ENCODE assay signal across 28 cellular contexts in genomic region chr16:19188406-19188805, GRCh38. TPM values are rescaled to one million over a fixed set of nuclear protein-coding genes. Genes with fewer than 3 reads are reported as not detected.
"Had no signal": no experiment of that assay in that cellular context is flagged by ENCODE, and none has a peak within 500 bp of the region (broad histone marks: within the 10 kb centered on the region; RNA-seq: fewer than 3 reads in every experiment).

No MANE protein-coding gene starts in this region.

- H3K4me1 ChIP-seq: breast epithelium, colonic mucosa, foreskin keratinocyte, gastrocnemius medialis had no signal

- H3K27ac ChIP-seq: breast epithelium, cardiac muscle cell, colonic mucosa, foreskin keratinocyte, gastrocnemius medialis, heart right ventricle, WERI-Rb-1 had no signal

- ATAC-seq: activated CD4-positive, CD25-positive, alpha-beta regulatory T cell treated with anti-CD3 and anti-CD28 coated beads, Interleukin-2, amount 50 U/mL, for 24 hours; activated CD8-positive, alpha-beta T cell treated with anti-CD3 and anti-CD28 coated beads for 36 hours; activated T-cell treated with anti-CD3 and anti-CD28 coated beads, Interleukin-2, amount 50 U/mL, for 4 hours; activated T-helper 17 cell treated with anti-CD3 and anti-CD28 coated beads, Interleukin-2, amount 50 U/mL, for 72 hours; esophagus mucosa; foreskin keratinocyte; gastrocnemius medialis; heart right ventricle; T-helper 17 cell had no signal

- H3K36me3 ChIP-seq: breast epithelium, cardiac muscle cell, colonic mucosa, gastrocnemius medialis, heart right ventricle, WERI-Rb-1 had no signal

- H3K27me3 ChIP-seq: breast epithelium, cardiac muscle cell, colonic mucosa, foreskin keratinocyte, gastrocnemius medialis had no signal

- H3K9me3 ChIP-seq: breast epithelium, colonic mucosa, gastrocnemius medialis had no signal

- H3K4me3 ChIP-seq: breast epithelium, cardiac muscle cell, colonic mucosa, gastrocnemius medialis, heart right ventricle had no signal

- DNase-seq: activated B cell treated with CpG ODN at 0.5 μM for 24 hours; activated CD4-positive, alpha-beta T cell treated with anti-CD3 and anti-CD28 coated beads for 48 hours; activated CD4-positive, alpha-beta T cell treated with anti-CD3 and anti-CD28 coated beads, Interleukin-2, amount 50 U/mL, for 1 hour; activated CD4-positive, alpha-beta T cell treated with anti-CD3 and anti-CD28 coated beads, Interleukin-2, amount 50 U/mL, for 48 hours; activated CD8-positive, alpha-beta memory T cell treated with anti-CD3 and anti-CD28 coated beads for 24 hours; activated CD8-positive, alpha-beta T cell treated with anti-CD3 and anti-CD28 coated beads for 36 hours; activated effector memory CD4-positive, alpha-beta T cell treated with Interleukin-2 at 50 U/mL for 16 hours; activated gamma-delta T cell treated with Interleukin-2 at 50 U/mL for 16 hours; activated naive CD4-positive, alpha-beta T cell treated with anti-CD3 and anti-CD28 coated beads, Interleukin-2, amount 50 U/mL, for 16 hours; activated naive CD4-positive, alpha-beta T cell treated with Interleukin-2 at 50 U/mL for 16 hours; activated T-cell treated with anti-CD3 and anti-CD28 coated beads, Interleukin-2, amount 50 U/mL, for 4 hours; amniotic stem cell; central memory CD4-positive, alpha-beta T cell; cerebellar nuclear complex; colonic mucosa; effector CD8-positive, alpha-beta T cell; foreskin keratinocyte; gastrocnemius medialis; heart right ventricle; T-helper 1 cell; T-helper 17 cell; T1000; WERI-Rb-1 had no signal

RNA-seq across cellular contexts. Expression of gene SYT17, which starts 20.4 kb away (rescaled TPM):
- total RNA-seq: activated T-helper 17 cell treated with anti-CD3 and anti-CD28 coated beads, Interleukin-2, amount 50 U/mL, for 72 hours had no signal
